8 cellular contexts compared by ENCODE assay signal in the genomic region with DNA sequence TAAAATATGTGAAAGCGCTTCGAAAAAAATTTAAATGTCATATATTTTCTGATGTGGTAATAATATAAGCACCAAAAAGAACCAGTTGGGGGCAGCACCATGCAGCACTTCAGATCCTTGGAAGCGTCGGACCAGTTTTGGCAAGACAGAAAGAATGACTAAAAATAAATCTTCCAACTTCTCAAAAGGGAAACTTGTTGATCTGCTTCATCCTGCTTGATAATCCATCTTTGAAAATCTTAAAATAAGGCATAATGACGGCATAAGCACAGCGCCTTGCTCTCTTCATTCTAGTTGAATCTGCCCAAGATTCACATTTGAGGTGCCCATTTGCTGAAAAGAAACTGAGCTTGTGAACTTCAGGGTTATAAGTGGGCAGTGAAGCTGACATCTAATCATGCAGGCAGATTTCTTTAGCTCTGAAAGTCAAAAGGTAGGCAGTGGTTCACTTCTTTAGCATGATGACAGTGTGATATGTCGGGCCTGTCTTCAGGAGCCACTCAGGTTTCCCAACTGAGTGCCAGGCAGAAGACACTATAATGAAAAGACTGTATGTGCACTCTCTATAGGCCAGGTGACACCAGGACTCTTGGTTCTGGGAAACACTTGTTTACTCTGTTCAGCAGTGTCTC. TPM values are rescaled to one million over a fixed set of nuclear protein-coding genes. Genes with fewer than 3 reads are reported as not detected.
DNase-seq lines count a peak whose midpoint lies in the region; ATAC-seq lines count a peak whose summit lies in the region.

No MANE protein-coding gene starts in this region.

- H4K5ac ChIP-seq in mesendoderm (ENCODE audit: low read length): no peak overlapping the region

- H3K4me2 ChIP-seq in mesendoderm (ENCODE audit: low read length): no peak overlapping the region

- no peaks in the 10 kb centered on the region for H3K79me2 ChIP-seq in mesendoderm (ENCODE audit: control insufficient read depth, insufficient read depth, low read length)

- H3K79me1 ChIP-seq in mesendoderm (ENCODE audit: low read length): no peaks in the 10 kb centered on the region

- no peak overlapping the region for H3K4me3 Mint-ChIP-seq in effector memory CD8-positive, alpha-beta T cell

- no peak overlapping the region for H3K27ac Mint-ChIP-seq in effector memory CD8-positive, alpha-beta T cell

- H2BK120ac ChIP-seq in mesendoderm (ENCODE audit: low read depth, low read length): no peak overlapping the region

- peak; percentile 65 for DNase-seq in SIG-M5 treated with dmso at 0.1 percent for 504 hours (lab: John Stamatoyannopoulos, UW; ENCODE audit: unreplicated experiment)
- DNase-seq in SIG-M5 (lab: John Stamatoyannopoulos, UW): no peak
- peak; percentile 56 to 65 for DNase-seq in NCI-H2081 (lab: John Stamatoyannopoulos, UW)
- DNase-seq in activated CD4-positive, CD25-positive, alpha-beta regulatory T cell treated with anti-CD3 and anti-CD28 coated beads, Interleukin-2, amount 50 U/mL, for 16 hours (ENCODE audit: low read depth, low spot score): peak; percentile 23
- DNase-seq in effector memory CD8-positive, alpha-beta T cell: peak; percentile 36 to 46 (median 39)
- DNase-seq in mesendoderm: peak; percentile 49
- DNase-seq in stimulated activated naive CD4-positive, alpha-beta T cell treated with Interleukin-2 at 50 U/mL for 16 hours (lab: John Stamatoyannopoulos, UW): peak; percentile 14

- H3K4me1 ChIP-seq in mesendoderm (ENCODE audit: control insufficient read depth, low read depth, low read length): no peaks in the 10 kb centered on the region

- H3K18ac ChIP-seq in mesendoderm (ENCODE audit: low read length): no peak overlapping the region

- no peak overlapping the region for H3K4me3 ChIP-seq in mesendoderm (ENCODE audit: low read length)

- no peak overlapping the region for H4K8ac ChIP-seq in mesendoderm (ENCODE audit: low read depth, low read length)

- H3K4me1 Mint-ChIP-seq in effector memory CD8-positive, alpha-beta T cell (ENCODE audit: low read depth in 2 of 2): peaks cover 0 to 3% of the 10 kb centered on the region in 2 donors

- no peaks in the 10 kb centered on the region for H3K36me3 Mint-ChIP-seq in effector memory CD8-positive, alpha-beta T cell (ENCODE audit: insufficient read depth)

- H3K4ac ChIP-seq in mesendoderm (ENCODE audit: low read depth, low read length): peak overlapping the region; percentile 48

- no peak overlapping the region for H3K27ac ChIP-seq in mesendoderm (ENCODE audit: low read depth, low read length)

- no peaks in the 10 kb centered on the region for H3K36me3 ChIP-seq in mesendoderm (ENCODE audit: control insufficient read depth, insufficient read depth, low read length)

- peak; percentile 54 for ATAC-seq in effector memory CD8-positive, alpha-beta T cell (replicated peaks)
- no peak for ATAC-seq in HG03520 (IDR thresholded peaks at IDR 0.05; ENCODE audit: unreplicated experiment)

- H3K56ac ChIP-seq in mesendoderm (ENCODE audit: low read length): no peak overlapping the region

- WGBS in mesendoderm (ENCODE audit: extremely low coverage, insufficient coverage, low lambda C conversion rate): no CpG with 5 or more reads among the region's 7 CpGs

- H3K9ac ChIP-seq in mesendoderm (ENCODE audit: low read length): no peak overlapping the region

- no peak overlapping the region for H3K23ac ChIP-seq in mesendoderm (ENCODE audit: low read length)

- no peaks in the 10 kb centered on the region for H3K27me3 ChIP-seq in mesendoderm (ENCODE audit: insufficient read depth, low read length, poor library complexity)

- no peaks in the 10 kb centered on the region for H3K9me3 Mint-ChIP-seq in effector memory CD8-positive, alpha-beta T cell

- no peak overlapping the region for H2AK5ac ChIP-seq in mesendoderm (ENCODE audit: low read length)

- H3K27me3 Mint-ChIP-seq in effector memory CD8-positive, alpha-beta T cell: no peaks in the 10 kb centered on the region

- H2BK15ac ChIP-seq in mesendoderm (replicated peaks; ENCODE audit: low read depth): no peak overlapping the region

- no peak overlapping the region for H2BK5ac ChIP-seq in mesendoderm (ENCODE audit: low read length)

RNA-seq across cellular contexts. Expression of gene MUTYH, which starts 19.8 kb away (rescaled TPM):
- 24.4 TPM for polyA plus RNA-seq in mesendoderm (2013, experiment 1 of 2)
- polyA plus RNA-seq in mesendoderm (2013, experiment 2 of 2): 25.6 TPM

RNA-seq across cellular contexts. Expression of gene TOE1, which starts 20.0 kb away (rescaled TPM):
- 20.5 TPM for polyA plus RNA-seq in mesendoderm (2013, experiment 1 of 2)
- polyA plus RNA-seq in mesendoderm (2013, experiment 2 of 2): 19.4 TPM

RNA-seq across cellular contexts. Expression of gene HPDL, which starts 33.3 kb away (rescaled TPM):
- 39.3 TPM for polyA plus RNA-seq in mesendoderm (2013, experiment 1 of 2)
- 37.9 TPM for polyA plus RNA-seq in mesendoderm (2013, experiment 2 of 2)
